ENCODE assay signal across 1 cellular context in the genomic region with DNA sequence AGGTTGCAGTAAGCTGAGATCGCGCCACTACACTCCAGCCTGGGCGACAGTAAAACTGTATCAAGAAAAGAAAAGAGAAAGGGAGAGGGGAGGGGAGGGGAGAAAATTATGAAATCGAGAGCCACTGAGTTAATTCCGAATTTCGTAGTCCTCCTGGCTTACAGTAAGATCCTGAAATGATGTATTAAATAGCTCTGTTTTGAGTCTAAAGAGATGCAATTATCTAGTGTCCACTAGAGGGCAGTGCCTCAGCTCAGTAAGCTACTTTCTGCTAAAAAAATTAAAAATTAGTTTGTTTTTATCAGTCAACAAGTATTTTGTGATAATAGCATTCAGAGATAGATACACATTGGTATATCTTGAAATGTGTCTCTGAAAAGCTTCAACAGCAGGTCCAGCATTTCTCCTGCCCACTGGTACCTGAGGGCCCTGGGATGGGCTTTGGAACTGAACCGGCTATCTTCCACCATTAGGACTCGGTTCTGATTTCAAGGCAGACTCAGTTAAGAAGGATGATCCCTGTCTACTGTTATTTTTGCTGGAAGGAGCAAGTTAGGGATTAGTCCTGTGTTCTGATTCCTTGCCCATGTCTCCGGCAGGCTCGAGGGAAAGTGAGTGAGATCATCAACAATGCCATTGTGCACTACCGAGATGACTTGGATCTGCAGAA.
TF ChIP-seq lines count a peak whose summit lies in the region.

No MANE protein-coding gene starts in this region.

TF ChIP-seq in HCT116, 20 proteins besides CTCF, POLR2A, EP300 and RAD21 (continued from another document):
- TF ChIP-seq, protein P1, sequence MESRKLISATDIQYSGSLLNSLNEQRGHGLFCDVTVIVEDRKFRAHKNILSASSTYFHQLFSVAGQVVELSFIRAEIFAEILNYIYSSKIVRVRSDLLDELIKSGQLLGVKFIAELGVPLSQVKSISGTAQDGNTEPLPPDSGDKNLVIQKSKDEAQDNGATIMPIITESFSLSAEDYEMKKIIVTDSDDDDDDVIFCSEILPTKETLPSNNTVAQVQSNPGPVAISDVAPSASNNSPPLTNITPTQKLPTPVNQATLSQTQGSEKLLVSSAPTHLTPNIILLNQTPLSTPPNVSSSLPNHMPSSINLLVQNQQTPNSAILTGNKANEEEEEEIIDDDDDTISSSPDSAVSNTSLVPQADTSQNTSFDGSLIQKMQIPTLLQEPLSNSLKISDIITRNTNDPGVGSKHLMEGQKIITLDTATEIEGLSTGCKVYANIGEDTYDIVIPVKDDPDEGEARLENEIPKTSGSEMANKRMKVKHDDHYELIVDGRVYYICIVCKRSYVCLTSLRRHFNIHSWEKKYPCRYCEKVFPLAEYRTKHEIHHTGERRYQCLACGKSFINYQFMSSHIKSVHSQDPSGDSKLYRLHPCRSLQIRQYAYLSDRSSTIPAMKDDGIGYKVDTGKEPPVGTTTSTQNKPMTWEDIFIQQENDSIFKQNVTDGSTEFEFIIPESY (IDR thresholded peaks at IDR 0.05; ENCODE audit: extremely low read depth, insufficient replicate concordance, low read length), result no peak
